ENCODE assay signal across 1 cellular context in genomic region chr6:131678401-131678800, GRCh38.
TF ChIP-seq lines count a peak whose summit lies in the region.

No MANE protein-coding gene starts in this region.

TF ChIP-seq in GM23338, 12 proteins besides CTCF, POLR2A, EP300 and RAD21:
- TF ChIP-seq ZNF462 (CRISPR knock-in tag; IDR thresholded peaks at IDR 0.05), result no peak
- no peak for TF ChIP-seq STAT1 (IDR thresholded peaks at IDR 0.05; ENCODE audit: unreplicated experiment)
- TF ChIP-seq EZH2 (IDR thresholded peaks at IDR 0.05; ENCODE audit: low read depth, unreplicated experiment), result no peak
- TF ChIP-seq NANOG (IDR thresholded peaks at IDR 0.05; ENCODE audit: borderline replicate concordance), result no peak
- no peak for TF ChIP-seq ETS1 (IDR thresholded peaks at IDR 0.05)
- TF ChIP-seq EZH2phosphoT487 (IDR thresholded peaks at IDR 0.05; ENCODE audit: unreplicated experiment), result no peak
- no peak for TF ChIP-seq REST (IDR thresholded peaks at IDR 0.05; ENCODE audit: unreplicated experiment)
- TF ChIP-seq JUNB (IDR thresholded peaks at IDR 0.05; ENCODE audit: unreplicated experiment), result no peak
- TF ChIP-seq ZNF114 (CRISPR knock-in tag; IDR thresholded peaks at IDR 0.05), result no peak
- no peak for TF ChIP-seq POLR2AphosphoS5 (IDR thresholded peaks at IDR 0.05; ENCODE audit: low read depth)
- no peak for TF ChIP-seq CREB1 (CRISPR knock-in tag; IDR thresholded peaks at IDR 0.05; ENCODE audit: low read depth)
- TF ChIP-seq ZNF331 (CRISPR knock-in tag; IDR thresholded peaks at IDR 0.05; ENCODE audit: low read depth), result no peak
